In the genomic region with DNA sequence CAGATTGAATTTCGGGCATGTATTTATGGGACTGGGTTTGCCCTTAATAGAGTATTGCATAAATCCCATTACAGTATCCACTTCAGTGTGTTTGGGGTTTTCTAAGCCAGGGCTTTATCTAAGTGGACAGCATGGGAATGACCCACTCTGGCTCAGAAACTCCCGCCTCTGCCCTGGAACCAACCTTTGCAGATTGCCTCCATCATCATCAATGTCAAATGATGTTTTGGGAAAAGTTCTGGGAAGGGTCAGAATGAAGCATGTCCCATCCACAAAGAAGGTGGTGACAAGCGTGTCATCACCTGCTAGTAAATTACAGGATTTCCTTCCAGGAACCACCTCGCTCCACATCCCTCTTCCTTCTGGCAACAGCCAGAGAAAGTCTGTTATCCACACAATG, we compare ENCODE assay signal across 24 cellular contexts. TPM values are rescaled to one million over a fixed set of nuclear protein-coding genes. Genes with fewer than 3 reads are reported as not detected.
DNase-seq lines count a peak whose midpoint lies in the region; ATAC-seq and TF ChIP-seq lines count a peak whose summit lies in the region.
"Had no signal": no experiment of that assay in that cellular context is flagged by ENCODE, and none has a peak within 500 bp of the region (broad histone marks: within the 10 kb centered on the region; RNA-seq: fewer than 3 reads in every experiment).

No MANE protein-coding gene starts in this region.

- H3K27ac Mint-ChIP-seq in endodermal cell = peak overlapping the region; percentile 81
- H3K27ac Mint-ChIP-seq in stimulated activated memory B cell treated with anti-CD40 and anti-IgM and Interleukin-4, amounts not matched to agents 10 μg/mL and 1 μg/mL and 100 μg/mL, for 72 hours = peak overlapping the region; percentile 30

- H3K9ac ChIP-seq in endodermal cell (ENCODE audit: extremely low read depth, low read length, poor library complexity, severe bottlenecking) (no peak overlapping the region), iPS-20b (ENCODE audit: low read depth, low read length) (no peak overlapping the region)

- peaks cover 45% of the 10 kb centered on the region for H3K4me1 Mint-ChIP-seq in endodermal cell
- peaks cover 47% of the 10 kb centered on the region for H3K4me1 Mint-ChIP-seq in stimulated activated memory B cell treated with anti-CD40 and anti-IgM and Interleukin-4, amounts not matched to agents 10 μg/mL and 1 μg/mL and 100 μg/mL, for 72 hours

- H3K27me3 ChIP-seq in endodermal cell (ENCODE audit: control insufficient read depth, insufficient read depth, low read length, poor library complexity, severe bottlenecking) = peaks cover 33% of the 10 kb centered on the region
- H3K27me3 ChIP-seq in iPS-20b (ENCODE audit: insufficient read depth, low read length) = no peaks in the 10 kb centered on the region
- H3K27me3 ChIP-seq in gastrocnemius medialis = no peaks in the 10 kb centered on the region
- H3K27me3 ChIP-seq: pancreas, tibial artery had no signal

- intact Hi-C loops in gastrocnemius medialis (cut with DNase I; ENCODE audit: low total_unique reads) = no loop called here

- TF ChIP-seq POLR2A in gastrocnemius medialis (IDR thresholded peaks at IDR 0.05) = no peak

- H3K36me3 ChIP-seq in endodermal cell (ENCODE audit: control insufficient read depth, insufficient read depth, low read length) (no peaks in the 10 kb centered on the region), iPS-20b (ENCODE audit: insufficient read depth, low read depth, low read length) (no peaks in the 10 kb centered on the region), gastrocnemius medialis (no peaks in the 10 kb centered on the region)
- H3K36me3 ChIP-seq: pancreas, tibial artery had no signal

- peak; percentile 20 for DNase-seq in NCI-H524 treated with DMSO at 0.1 percent for 48 hours (lab: John Stamatoyannopoulos, UW)
- no peak for DNase-seq in endodermal cell
- DNase-seq in gastrocnemius medialis = no peak
- no peak for DNase-seq in NK-92 (lab: John Stamatoyannopoulos, UW; ENCODE audit: unreplicated experiment)
- DNase-seq: activated CD4-positive, alpha-beta T cell treated with anti-CD3 and anti-CD28 coated beads, Interleukin-2, amount 50 U/mL, for 48 hours; activated gamma-delta T cell treated with Interleukin-2 at 50 U/mL for 16 hours; amygdala; CD4-positive, alpha-beta memory T cell; DMS153; GF-D8; IMR-90; naive B cell; NCI-H1436; NCI-H2171; NCI-H69; pancreas; stimulated activated naive CD4-positive, alpha-beta T cell treated with Interleukin-2 at 50 U/mL for 16 hours; T-helper 2 cell; tibial artery had no signal

- in situ Hi-C loops in gastrocnemius medialis (cut with MboI; ENCODE audit: low sequenced_read_pairs in 4 of 4) = no loop called here

- H3K4me3 ChIP-seq in endodermal cell (ENCODE audit: low read length) = no peak overlapping the region
- peak overlapping the region; percentile 27; the same call in 1 of the 2 replicates for H3K4me3 ChIP-seq in iPS-20b (ENCODE audit: low read length)
- no peak overlapping the region for H3K4me3 ChIP-seq in gastrocnemius medialis
- H3K4me3 ChIP-seq: pancreas, tibial artery had no signal

- 91 to 100% methylated on average over 1 to 3 of the region's 4 CpGs for WGBS in endodermal cell (ENCODE audit: insufficient coverage in 1 of 2, insufficient read length in 1 of 2), 2 experiments

- H3K27ac ChIP-seq in endodermal cell (ENCODE audit: low read depth, low read length) (no peak overlapping the region), iPS-20b (ENCODE audit: low read length) (no peak overlapping the region), gastrocnemius medialis (no peak overlapping the region)
- H3K27ac ChIP-seq: HL-60, pancreas, VCaP had no signal

- no peak for ATAC-seq in stimulated activated memory B cell treated with anti-CD40 and anti-IgM and Interleukin-4, amounts not matched to agents 10 μg/mL and 1 μg/mL and 100 μg/mL, for 72 hours
- no peak for ATAC-seq in HG02763 (IDR thresholded peaks at IDR 0.05; ENCODE audit: unreplicated experiment)
- no peak for ATAC-seq in gastrocnemius medialis

- H3K4me3 Mint-ChIP-seq in endodermal cell = no peak overlapping the region
- no peak overlapping the region for H3K4me3 Mint-ChIP-seq in stimulated activated memory B cell treated with anti-CD40 and anti-IgM and Interleukin-4, amounts not matched to agents 10 μg/mL and 1 μg/mL and 100 μg/mL, for 72 hours
- H3K4me3 Mint-ChIP-seq: CD4-positive, alpha-beta memory T cell had no signal

- peaks cover 17% of the 10 kb centered on the region for H3K27me3 Mint-ChIP-seq in endodermal cell (ENCODE audit: insufficient read depth)
- no peaks in the 10 kb centered on the region for H3K27me3 Mint-ChIP-seq in stimulated activated memory B cell treated with anti-CD40 and anti-IgM and Interleukin-4, amounts not matched to agents 10 μg/mL and 1 μg/mL and 100 μg/mL, for 72 hours
- H3K27me3 Mint-ChIP-seq: CD4-positive, alpha-beta memory T cell; naive B cell had no signal

- H3K4me1 ChIP-seq in endodermal cell (ENCODE audit: control insufficient read depth, insufficient read depth, low read length) = peaks cover 6% of the 10 kb centered on the region
- peaks cover 23% of the 10 kb centered on the region; the same call in 1 of the 2 replicates for H3K4me1 ChIP-seq in iPS-20b (ENCODE audit: insufficient read depth, low read length)
- peaks cover 9 to 22% of the 10 kb centered on the region in 2 donors for H3K4me1 ChIP-seq in gastrocnemius medialis
- H3K4me1 ChIP-seq: pancreas had no signal

- H3K9me3 ChIP-seq in endodermal cell (ENCODE audit: control insufficient read depth, low read length) (no peaks in the 10 kb centered on the region), iPS-20b (ENCODE audit: insufficient read depth, low read depth, low read length) (no peaks in the 10 kb centered on the region), gastrocnemius medialis (no peaks in the 10 kb centered on the region)
- H3K9me3 ChIP-seq: pancreas, tibial artery had no signal

- peaks cover 5% of the 10 kb centered on the region for H3K36me3 Mint-ChIP-seq in endodermal cell (ENCODE audit: low read depth)
- peaks cover 67% of the 10 kb centered on the region for H3K36me3 Mint-ChIP-seq in stimulated activated memory B cell treated with anti-CD40 and anti-IgM and Interleukin-4, amounts not matched to agents 10 μg/mL and 1 μg/mL and 100 μg/mL, for 72 hours

- H3K9me3 Mint-ChIP-seq in endodermal cell = no peaks in the 10 kb centered on the region
- no peaks in the 10 kb centered on the region for H3K9me3 Mint-ChIP-seq in stimulated activated memory B cell treated with anti-CD40 and anti-IgM and Interleukin-4, amounts not matched to agents 10 μg/mL and 1 μg/mL and 100 μg/mL, for 72 hours
- H3K9me3 Mint-ChIP-seq: CD4-positive, alpha-beta memory T cell; naive B cell had no signal

- TF ChIP-seq CTCF in endodermal cell (conservative IDR thresholded peaks at IDR 0.05) (no peak), gastrocnemius medialis (IDR thresholded peaks at IDR 0.05 in 4 of 5, conservative IDR thresholded peaks at IDR 0.05 in 1 of 5) (no peak)

RNA-seq across cellular contexts. Expression of gene XYLT1, which starts 36.8 kb away (rescaled TPM):
- total RNA-seq in endodermal cell (10 to 100 TPM; 26.8 to 28.5 TPM), gastrocnemius medialis (1 to 10 TPM in 3 of 4 donors, under 1 TPM in 1; 0.87 to 7.9 (median 1.4) TPM)
- polyA plus RNA-seq in endodermal cell (2013, experiment 1 of 2) = 11.9 TPM
- 13.2 TPM for polyA plus RNA-seq in endodermal cell (2013, experiment 2 of 2)
